1 cellular context compared by ENCODE assay signal in genomic region chr17:21129023-21129681, GRCh38.
A peak's percentile ranks its signal among the peaks of the same experiment; 100 is the strongest.
TF ChIP-seq lines count a peak whose summit lies in the region.

No MANE protein-coding gene starts in this region.

TF ChIP-seq in HEK293, 187 proteins besides CTCF, POLR2A, EP300 and RAD21 (continued from another document):
- no peak for TF ChIP-seq ZNF518A (tag by site-specific recombination; conservative IDR thresholded peaks at IDR 0.05; ENCODE audit: low read depth)
- TF ChIP-seq ZNF121 (tag by site-specific recombination; IDR thresholded peaks at IDR 0.05): peak; percentile 84
- peak; percentile 60 for TF ChIP-seq ZNF654 (tag by site-specific recombination; IDR thresholded peaks at IDR 0.05; ENCODE audit: low read depth)
- no peak for TF ChIP-seq ZBTB6 (tag by site-specific recombination; IDR thresholded peaks at IDR 0.05)
